8 cellular contexts compared by ENCODE assay signal in the genomic region with DNA sequence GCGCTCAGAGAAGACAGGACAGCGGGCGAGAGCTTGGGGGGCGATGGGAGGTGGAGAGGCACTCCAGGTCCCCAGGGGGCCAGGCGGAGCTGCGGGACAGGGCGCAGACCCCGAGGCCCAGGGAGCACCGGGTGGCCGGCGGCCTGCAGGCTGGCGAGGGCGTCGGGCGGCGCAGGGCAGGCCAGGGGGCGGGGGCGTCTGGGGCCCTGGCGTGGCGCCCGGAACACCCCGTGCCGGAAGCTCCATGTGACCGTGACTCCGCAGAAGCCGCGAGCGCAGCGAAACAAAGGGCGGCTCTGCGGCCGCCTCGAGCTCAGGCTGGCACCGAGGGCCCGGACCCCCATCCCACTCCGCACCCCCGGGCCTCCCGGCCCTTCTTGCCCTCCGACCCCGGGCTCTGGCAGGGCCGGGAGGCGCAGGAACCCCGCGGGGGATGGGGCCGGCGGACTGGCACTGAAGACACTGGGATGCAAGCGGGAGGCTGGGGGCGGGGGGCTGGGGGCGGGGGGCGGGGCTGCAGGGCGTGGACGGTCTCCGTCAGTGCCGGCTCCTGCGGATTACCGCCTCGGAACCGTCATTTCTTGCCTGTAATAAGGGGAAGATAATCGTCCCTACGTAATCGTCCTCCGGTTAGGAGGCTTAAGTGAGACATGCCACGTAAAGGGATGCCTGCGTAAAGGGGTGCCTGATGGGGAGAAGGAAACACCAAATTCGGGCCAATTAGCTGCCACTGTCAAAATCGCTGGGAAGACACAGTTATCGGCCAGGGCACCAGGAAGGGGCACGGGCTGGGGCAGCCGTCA. TPM values are rescaled to one million over a fixed set of nuclear protein-coding genes. Genes with fewer than 3 reads are reported as not detected.
A peak's percentile ranks its signal among the peaks of the same experiment; 100 is the strongest.
DNase-seq lines count a peak whose midpoint lies in the region; ATAC-seq and TF ChIP-seq lines count a peak whose summit lies in the region.

No MANE protein-coding gene starts in this region.

- peak overlapping the region; percentile 90; the same call in 1 of the 2 replicates for H3K27ac Mint-ChIP-seq in WTC11

- ATAC-seq in GM18498 (IDR thresholded peaks at IDR 0.05; ENCODE audit: unreplicated experiment) (peak; percentile 93), HG02642 (IDR thresholded peaks at IDR 0.05; ENCODE audit: poor library complexity, unreplicated experiment) (peak; percentile 85), WTC11 (peak; percentile 41)

- no peaks in the 10 kb centered on the region for H3K9me3 Mint-ChIP-seq in WTC11

- no peaks in the 10 kb centered on the region for H3K36me3 Mint-ChIP-seq in WTC11

- TF ChIP-seq CTCF in WTC11 (IDR thresholded peaks at IDR 0.05), result no peak

- peaks cover 15% of the 10 kb centered on the region for H3K27me3 Mint-ChIP-seq in WTC11 (ENCODE audit: low read depth)

- CTCF ChIA-PET in WTC11 (lab: Charles Lee), result interaction anchor here (1.0 to 5.3 kb wide), 12 partner anchors 9 to 114 kb away, joined by 3 to 45 read pairs (median 4); partner anchors contain the start of genes MAT2A and SH2D6

- peaks cover 41% of the 10 kb centered on the region for H3K4me1 Mint-ChIP-seq in WTC11

- peak; percentile 45 to 76 for DNase-seq in NCI-H1930 (lab: John Stamatoyannopoulos, UW)
- DNase-seq in WTC11 (ENCODE audit: low spot score), result peak; percentile 65
- DNase-seq in caudate nucleus (lab: John Stamatoyannopoulos, UW), result peak in 59 of 61 donors; percentile 50 to 96 (median 85)
- peak; percentile 86 for DNase-seq in islet precursor cell
- DNase-seq in stimulated activated CD4-positive, alpha-beta T cell treated with anti-CD3 and anti-CD28 coated beads, Interleukin-15, amount 100 ng/mL, for 1 hour (ENCODE audit: low read depth in 1 of 2, low spot score in 1 of 2), result peak; percentile 51 to 62
- no peak for DNase-seq in NCI-H1048 (lab: John Stamatoyannopoulos, UW)

- POLR2A ChIA-PET in WTC11 (lab: Charles Lee), result interaction anchor here (0.5 to 6.1 kb wide), 7 partner anchors 10 to 123 kb away, joined by 3 to 54 read pairs (median 4); partner anchors contain the start of genes MAT2A and SH2D6

- peak overlapping the region; percentile 98 for H3K27ac ChIP-seq in caudate nucleus (ENCODE audit: low read depth, low read length)

- H3K4me3 Mint-ChIP-seq in WTC11, result peak overlapping the region; percentile 73

TF ChIP-seq in WTC11, 78 proteins besides CTCF, POLR2A, EP300 and RAD21:
- TF ChIP-seq, protein P1, sequence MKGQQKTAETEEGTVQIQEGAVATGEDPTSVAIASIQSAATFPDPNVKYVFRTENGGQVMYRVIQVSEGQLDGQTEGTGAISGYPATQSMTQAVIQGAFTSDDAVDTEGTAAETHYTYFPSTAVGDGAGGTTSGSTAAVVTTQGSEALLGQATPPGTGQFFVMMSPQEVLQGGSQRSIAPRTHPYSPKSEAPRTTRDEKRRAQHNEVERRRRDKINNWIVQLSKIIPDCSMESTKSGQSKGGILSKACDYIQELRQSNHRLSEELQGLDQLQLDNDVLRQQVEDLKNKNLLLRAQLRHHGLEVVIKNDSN (CRISPR knock-in tag; IDR thresholded peaks at IDR 0.05), result peak; percentile 72
- TF ChIP-seq E2F5 (CRISPR knock-in tag; IDR thresholded peaks at IDR 0.05), result peak; percentile 79; the same call in 1 of the 2 replicates
- no peak for TF ChIP-seq IRF2 (CRISPR knock-in tag; IDR thresholded peaks at IDR 0.05; ENCODE audit: borderline replicate concordance, low read depth)
- TF ChIP-seq CREM (CRISPR knock-in tag; IDR thresholded peaks at IDR 0.05), result 0 out of 2 replicates have a peak, but pooled peaks have one; percentile 47
- TF ChIP-seq ZNF423 (CRISPR knock-in tag; IDR thresholded peaks at IDR 0.05), result 0 out of 2 replicates have a peak, but pooled peaks have one; percentile 36
- TF ChIP-seq, protein P2, sequence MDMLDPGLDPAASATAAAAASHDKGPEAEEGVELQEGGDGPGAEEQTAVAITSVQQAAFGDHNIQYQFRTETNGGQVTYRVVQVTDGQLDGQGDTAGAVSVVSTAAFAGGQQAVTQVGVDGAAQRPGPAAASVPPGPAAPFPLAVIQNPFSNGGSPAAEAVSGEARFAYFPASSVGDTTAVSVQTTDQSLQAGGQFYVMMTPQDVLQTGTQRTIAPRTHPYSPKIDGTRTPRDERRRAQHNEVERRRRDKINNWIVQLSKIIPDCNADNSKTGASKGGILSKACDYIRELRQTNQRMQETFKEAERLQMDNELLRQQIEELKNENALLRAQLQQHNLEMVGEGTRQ (CRISPR knock-in tag; IDR thresholded peaks at IDR 0.05), result peak; percentile 81
- TF ChIP-seq, protein P3, sequence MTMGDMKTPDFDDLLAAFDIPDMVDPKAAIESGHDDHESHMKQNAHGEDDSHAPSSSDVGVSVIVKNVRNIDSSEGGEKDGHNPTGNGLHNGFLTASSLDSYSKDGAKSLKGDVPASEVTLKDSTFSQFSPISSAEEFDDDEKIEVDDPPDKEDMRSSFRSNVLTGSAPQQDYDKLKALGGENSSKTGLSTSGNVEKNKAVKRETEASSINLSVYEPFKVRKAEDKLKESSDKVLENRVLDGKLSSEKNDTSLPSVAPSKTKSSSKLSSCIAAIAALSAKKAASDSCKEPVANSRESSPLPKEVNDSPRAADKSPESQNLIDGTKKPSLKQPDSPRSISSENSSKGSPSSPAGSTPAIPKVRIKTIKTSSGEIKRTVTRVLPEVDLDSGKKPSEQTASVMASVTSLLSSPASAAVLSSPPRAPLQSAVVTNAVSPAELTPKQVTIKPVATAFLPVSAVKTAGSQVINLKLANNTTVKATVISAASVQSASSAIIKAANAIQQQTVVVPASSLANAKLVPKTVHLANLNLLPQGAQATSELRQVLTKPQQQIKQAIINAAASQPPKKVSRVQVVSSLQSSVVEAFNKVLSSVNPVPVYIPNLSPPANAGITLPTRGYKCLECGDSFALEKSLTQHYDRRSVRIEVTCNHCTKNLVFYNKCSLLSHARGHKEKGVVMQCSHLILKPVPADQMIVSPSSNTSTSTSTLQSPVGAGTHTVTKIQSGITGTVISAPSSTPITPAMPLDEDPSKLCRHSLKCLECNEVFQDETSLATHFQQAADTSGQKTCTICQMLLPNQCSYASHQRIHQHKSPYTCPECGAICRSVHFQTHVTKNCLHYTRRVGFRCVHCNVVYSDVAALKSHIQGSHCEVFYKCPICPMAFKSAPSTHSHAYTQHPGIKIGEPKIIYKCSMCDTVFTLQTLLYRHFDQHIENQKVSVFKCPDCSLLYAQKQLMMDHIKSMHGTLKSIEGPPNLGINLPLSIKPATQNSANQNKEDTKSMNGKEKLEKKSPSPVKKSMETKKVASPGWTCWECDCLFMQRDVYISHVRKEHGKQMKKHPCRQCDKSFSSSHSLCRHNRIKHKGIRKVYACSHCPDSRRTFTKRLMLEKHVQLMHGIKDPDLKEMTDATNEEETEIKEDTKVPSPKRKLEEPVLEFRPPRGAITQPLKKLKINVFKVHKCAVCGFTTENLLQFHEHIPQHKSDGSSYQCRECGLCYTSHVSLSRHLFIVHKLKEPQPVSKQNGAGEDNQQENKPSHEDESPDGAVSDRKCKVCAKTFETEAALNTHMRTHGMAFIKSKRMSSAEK (CRISPR knock-in tag; IDR thresholded peaks at IDR 0.05; ENCODE audit: borderline replicate concordance), result 0 out of 2 replicates have a peak, but pooled peaks have one; percentile 29
- no peak for TF ChIP-seq NR3C1 (CRISPR knock-in tag; conservative IDR thresholded peaks at IDR 0.05; ENCODE audit: low read depth)
- TF ChIP-seq CDX4 (CRISPR knock-in tag; IDR thresholded peaks at IDR 0.05; ENCODE audit: borderline replicate concordance), result no peak
- TF ChIP-seq ELF4 (CRISPR knock-in tag; IDR thresholded peaks at IDR 0.05; ENCODE audit: low read depth), result 0 out of 2 replicates have a peak, but pooled peaks have one; percentile 50
- TF ChIP-seq FOXP1 (CRISPR knock-in tag; IDR thresholded peaks at IDR 0.05; ENCODE audit: borderline replicate concordance), result peak; percentile 51; the same call in 1 of the 2 replicates
- peak; percentile 96 for TF ChIP-seq NFE2L1 (CRISPR knock-in tag; IDR thresholded peaks at IDR 0.05)
- TF ChIP-seq, protein P4, sequence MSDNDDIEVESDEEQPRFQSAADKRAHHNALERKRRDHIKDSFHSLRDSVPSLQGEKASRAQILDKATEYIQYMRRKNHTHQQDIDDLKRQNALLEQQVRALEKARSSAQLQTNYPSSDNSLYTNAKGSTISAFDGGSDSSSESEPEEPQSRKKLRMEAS (CRISPR knock-in tag; IDR thresholded peaks at IDR 0.05), result peak; percentile 76; the same call in 1 of the 2 replicates

RNA-seq across cellular contexts. Expression of gene SH2D6, which starts 19.2 kb away (rescaled TPM):
- total RNA-seq in WTC11 (2021), result 0.50 to 1.2 TPM (median 0.94 TPM) in 3 replicates

RNA-seq across cellular contexts. Expression of gene CAPG, which starts 27.5 kb away (rescaled TPM):
- total RNA-seq in WTC11 (2021), result 117 to 139 TPM (median 131 TPM) in 3 replicates

Comparison
In these comparisons a context has a peak if more than half of its experiments do, and no peak if none do; other contexts are left out.
1. ATAC-seq: peak in every context shown above with its lines; median percentile 93 in GM18498; 85 in HG02642; 41 in WTC11.